8 cellular contexts compared by ENCODE assay signal in genomic region chr1:156489166-156489934, GRCh38. TPM values are rescaled to one million over a fixed set of nuclear protein-coding genes. Genes with fewer than 3 reads are reported as not detected.
DNase-seq lines count a peak whose midpoint lies in the region; ATAC-seq and TF ChIP-seq lines count a peak whose summit lies in the region.

No MANE protein-coding gene starts in this region.

- no peaks in the 10 kb centered on the region for H3K9me2 ChIP-seq in PC-3 (replicated peaks; ENCODE audit: low read length)

- no peak overlapping the region for H3K9ac ChIP-seq in PC-3 (ENCODE audit: low read length)
- H3K9ac ChIP-seq in iPS-20b (ENCODE audit: low read depth, low read length), result peak overlapping the region; percentile 43; the same call in 1 of the 2 replicates

- peaks cover 83% of the 10 kb centered on the region for H3K79me2 ChIP-seq in PC-3 (ENCODE audit: low read length)

- BruUV-seq in PC-3 (replicated peaks; lab: Mats Ljungman, UMichigan), result no TSS peak

- H3K4me2 ChIP-seq in PC-3 (ENCODE audit: low read length), result no peak overlapping the region

- POLR2A ChIA-PET in PC-3 (lab: Charles Lee; ENCODE audit: unreplicated experiment), result interaction anchor here (0.6 kb wide), 1 partner anchor 32 kb away, joined by 3 read pairs; no protein-coding TSS in a partner anchor

- H3K27ac Mint-ChIP-seq in activated naive CD8-positive, alpha-beta T cell treated with anti-CD3 and anti-CD28 coated beads, Interleukin-2, amount 50 U/mL, for 24 hours, result peak overlapping the region; percentile 84

- intact Hi-C loops in PC-3 (cut with micrococcal nuclease), result no loop called here

- H3K9me3 ChIP-seq in PC-3 (ENCODE audit: low read length), result no peaks in the 10 kb centered on the region
- no peaks in the 10 kb centered on the region for H3K9me3 ChIP-seq in iPS-20b (ENCODE audit: insufficient read depth, low read depth, low read length)

- no peak overlapping the region for H2AFZ ChIP-seq in PC-3 (ENCODE audit: low read length)

- H3F3A ChIP-seq in PC-3 (ENCODE audit: low read length, unreplicated experiment), result no peaks in the 10 kb centered on the region

- H3K4me1 ChIP-seq in PC-3 (ENCODE audit: insufficient read depth, low read length) (peaks cover 19% of the 10 kb centered on the region), iPS-20b (ENCODE audit: insufficient read depth, low read length) (peaks cover 26% of the 10 kb centered on the region)

- H4K20me1 ChIP-seq in PC-3 (ENCODE audit: low read length), result peaks cover 49% of the 10 kb centered on the region

- H3K9me3 Mint-ChIP-seq in activated naive CD8-positive, alpha-beta T cell treated with anti-CD3 and anti-CD28 coated beads, Interleukin-2, amount 50 U/mL, for 24 hours, result no peaks in the 10 kb centered on the region

- no peaks in the 10 kb centered on the region for H3K27me3 ChIP-seq in PC-3 (ENCODE audit: low read length)
- no peaks in the 10 kb centered on the region for H3K27me3 ChIP-seq in iPS-20b (ENCODE audit: insufficient read depth, low read length)

- H3K27ac ChIP-seq in PC-3 (ENCODE audit: low read length), result no peak overlapping the region
- H3K27ac ChIP-seq in iPS-20b (ENCODE audit: low read length), result peak overlapping the region; percentile 12

- H3K36me3 Mint-ChIP-seq in activated naive CD8-positive, alpha-beta T cell treated with anti-CD3 and anti-CD28 coated beads, Interleukin-2, amount 50 U/mL, for 24 hours (ENCODE audit: low read depth), result peaks cover 14% of the 10 kb centered on the region

- no peak for TF ChIP-seq CTCF in PC-3 (conservative IDR thresholded peaks at IDR 0.05; ENCODE audit: low read depth, low read length)

- no peak overlapping the region for H3K4me3 ChIP-seq in PC-3 (ENCODE audit: low read length)
- H3K4me3 ChIP-seq in iPS-20b (ENCODE audit: low read length), result peak overlapping the region; percentile 31

- peak; percentile 3 for ATAC-seq in HG03378 (IDR thresholded peaks at IDR 0.05; ENCODE audit: unreplicated experiment)
- ATAC-seq in PC-3, result 0 out of 2 replicates have a peak, but pooled peaks have one; percentile 11
- ATAC-seq in activated naive CD8-positive, alpha-beta T cell treated with anti-CD3 and anti-CD28 coated beads, Interleukin-2, amount 50 U/mL, for 24 hours, result peak; percentile 7
- ATAC-seq in GM21360 (IDR thresholded peaks at IDR 0.05; ENCODE audit: unreplicated experiment), result no peak

- peak; percentile 78 for DNase-seq in NK-92 treated with Interleukin-12 subunit alpha and Interleukin-12 subunit beta, amount 100 ng/mL, for 24 hours (lab: John Stamatoyannopoulos, UW)
- DNase-seq in NK-92 (lab: John Stamatoyannopoulos, UW; ENCODE audit: unreplicated experiment) (no peak), PC-3 (no peak)
- peak; percentile 46 for DNase-seq in activated naive CD8-positive, alpha-beta T cell treated with anti-CD3 and anti-CD28 coated beads, Interleukin-2, amount 50 U/mL, for 24 hours
- DNase-seq in stimulated activated CD4-positive, alpha-beta T cell treated with anti-CD3 and anti-CD28 coated beads, Interleukin-2, amount 100 ng/mL, for 24 hours, result peak; percentile 42 to 54

- H3K27me3 Mint-ChIP-seq in activated naive CD8-positive, alpha-beta T cell treated with anti-CD3 and anti-CD28 coated beads, Interleukin-2, amount 50 U/mL, for 24 hours, result no peaks in the 10 kb centered on the region

- H3K36me3 ChIP-seq in PC-3 (ENCODE audit: low read depth, low read length) (no peaks in the 10 kb centered on the region), iPS-20b (ENCODE audit: insufficient read depth, low read depth, low read length) (no peaks in the 10 kb centered on the region)

- H3K4me3 Mint-ChIP-seq in activated naive CD8-positive, alpha-beta T cell treated with anti-CD3 and anti-CD28 coated beads, Interleukin-2, amount 50 U/mL, for 24 hours, result peak overlapping the region; percentile 42

- peaks cover 83% of the 10 kb centered on the region for H3K4me1 Mint-ChIP-seq in activated naive CD8-positive, alpha-beta T cell treated with anti-CD3 and anti-CD28 coated beads, Interleukin-2, amount 50 U/mL, for 24 hours

- CTCF ChIA-PET in PC-3 (lab: Charles Lee), result no interaction called here

RNA-seq across cellular contexts. Expression of gene MEF2D, which starts 11.2 kb away (rescaled TPM):
- total RNA-seq in PC-3 (2014; rRNA removed), result 17.3 and 27.4 TPM in 2 replicates

Comparison
In these comparisons a context has a peak if more than half of its experiments do, and no peak if none do; other contexts are left out.
1. DNase-seq: peak in NK-92 treated with Interleukin-12 subunit alpha and Interleukin-12 subunit beta, amount 100 ng/mL, for 24 hours (single experiment), activated naive CD8-positive, alpha-beta T cell treated with anti-CD3 and anti-CD28 coated beads, Interleukin-2, amount 50 U/mL, for 24 hours (single experiment) and stimulated activated CD4-positive, alpha-beta T cell treated with anti-CD3 and anti-CD28 coated beads, Interleukin-2, amount 100 ng/mL, for 24 hours (2 of 2); none in NK-92 (single experiment) and PC-3 (single experiment).